Comparison of ENCODE assay signal across 8 cellular contexts in genomic region chr11:59754494-59754858, GRCh38. TPM values are rescaled to one million over a fixed set of nuclear protein-coding genes. Genes with fewer than 3 reads are reported as not detected.
A peak's percentile ranks its signal among the peaks of the same experiment; 100 is the strongest.
DNase-seq lines count a peak whose midpoint lies in the region; ATAC-seq, FAIRE-seq and TF ChIP-seq lines count a peak whose summit lies in the region.

No MANE protein-coding gene starts in this region.

- no peak overlapping the region for H4K91ac ChIP-seq in H1 (replicated peaks; ENCODE audit: insufficient read length, low read length)

- H2BK5ac ChIP-seq in H1 (ENCODE audit: low read depth, low read length), result no peak overlapping the region

- peak overlapping the region in 8 of 9 donors; percentile 32 to 88 (median 74) for H3K27ac Mint-ChIP-seq in naive thymus-derived CD4-positive, alpha-beta T cell

- H3K9me3 Mint-ChIP-seq in naive thymus-derived CD4-positive, alpha-beta T cell, result no peaks in the 10 kb centered on the region

- no peaks in the 10 kb centered on the region for H3K27me3 ChIP-seq in WERI-Rb-1 (ENCODE audit: insufficient read depth, low read depth, severe bottlenecking)
- H3K27me3 ChIP-seq in H1 (replicated peaks in 1 of 4; ENCODE audit: control insufficient read depth in 3 of 4, extremely low read depth in 1 of 4, insufficient read depth in 3 of 4, low read length in 3 of 4), result peaks cover 0 to 6% (median 0%) of the 10 kb centered on the region in 4 experiments; a peak in 1 of 7 replicates
- no peaks in the 10 kb centered on the region for H3K27me3 ChIP-seq in naive thymus-derived CD4-positive, alpha-beta T cell (ENCODE audit: control insufficient read depth in 2 of 2, insufficient read depth in 2 of 2, low read length in 2 of 2)

- no peak overlapping the region for H3K23ac ChIP-seq in H1 (ENCODE audit: insufficient read length)

- no peak for TF ChIP-seq CTCF in A549 (IDR thresholded peaks at IDR 0.05)
- no peak for TF ChIP-seq CTCF in GM13976 (IDR thresholded peaks at IDR 0.05; ENCODE audit: borderline replicate concordance, control extremely low read depth, extremely low read depth, insufficient read depth, missing control alignments)
- TF ChIP-seq CTCF in WERI-Rb-1 (IDR thresholded peaks at IDR 0.05; ENCODE audit: low read depth, low read length), result no peak
- TF ChIP-seq CTCF in H1 (IDR thresholded peaks at IDR 0.05; ENCODE audit: control extremely low read depth in 1 of 3, insufficient read depth in 1 of 3, low read depth in 1 of 3, low read length in 3 of 3), result no peak

- H3K79me2 ChIP-seq in H1 (ENCODE audit: control insufficient read depth in 1 of 2, insufficient read depth in 2 of 2, low read length in 2 of 2), result peaks cover 19 to 37% of the 10 kb centered on the region in 2 experiments

- no peak overlapping the region for H3K56ac ChIP-seq in H1 (replicated peaks; ENCODE audit: insufficient read length, low read depth, low read length)

- under 1% methylated on average over 20 of the region's 20 CpGs for WGBS in A549 (ENCODE audit: missing lambda C conversion rate)
- WGBS in H1 (ENCODE audit: extremely low coverage in 1 of 2, insufficient coverage in 1 of 2, insufficient read length in 1 of 2, insufficient replicate concordance in 2 of 2, low coverage in 1 of 2, low lambda C conversion rate in 2 of 2, missing lambda C conversion rate in 1 of 2), 2 experiments, result 1% methylated on average over 20 of the region's 20 CpGs; no CpG with 5 or more reads in 1 of the 2 experiments

- H3K79me1 ChIP-seq in H1 (ENCODE audit: low read depth, low read length), result peaks cover 18% of the 10 kb centered on the region

- H3K4me1 ChIP-seq in A549 (peaks cover 15% of the 10 kb centered on the region), H1 (replicated peaks in 1 of 4; ENCODE audit: control insufficient read depth in 3 of 4, insufficient read depth in 4 of 4, low read length in 3 of 4) (peaks cover 2 to 11% (median 7%) of the 10 kb centered on the region in 4 experiments; a peak in 6 of 7 replicates)
- H3K4me1 ChIP-seq in naive thymus-derived CD4-positive, alpha-beta T cell (ENCODE audit: control insufficient read depth in 2 of 2, insufficient read depth in 2 of 2, low read length in 2 of 2), result peaks cover 8 to 12% of the 10 kb centered on the region in 2 donors

- POLR2A ChIA-PET in A549 (lab: Yijun Ruan, JAX), result interaction anchor here (1.1 to 3.4 kb wide), 2 partner anchors 32 to 85 kb away, joined by 3 to 15 read pairs; partner anchors contain the start of gene PATL1
- POLR2A ChIA-PET in H1 (lab: Charles Lee; ENCODE audit: partially characterized antibody), result interaction anchor here (0.7 to 2.8 kb wide), 9 partner anchors 10 to 199 kb away, joined by 3 to 13 read pairs (median 3); partner anchors contain the start of genes MRPL16, OSBP and PATL1
- POLR2A ChIA-PET in naive thymus-derived CD4-positive, alpha-beta T cell (lab: Charles Lee), result interaction anchor here (0.6 to 4.0 kb wide), 6 partner anchors 12 to 958 kb away, joined by 3 to 24 read pairs (median 4); partner anchors contain the start of gene PATL1

- H4K20me1 ChIP-seq in H1 (replicated peaks in 1 of 2; ENCODE audit: control insufficient read depth in 1 of 2, insufficient read depth in 2 of 2, low read length in 2 of 2), result peaks cover 7 to 21% of the 10 kb centered on the region in 2 experiments

- H2BK20ac ChIP-seq in H1 (ENCODE audit: low read length), result no peak overlapping the region

- no peak for FAIRE-seq in A549 (lab: Jason Lieb, UNC)
- no peak for FAIRE-seq in H1 (lab: Jason Lieb, UNC)

- CTCF ChIA-PET in A549 (lab: Yijun Ruan, JAX), result interaction anchor here (0.6 to 13.2 kb wide), 20 partner anchors 8 to 139 kb away, joined by 3 to 261 read pairs (median 6); partner anchors contain the start of genes MRPL16 and OSBP
- CTCF ChIA-PET in H1 (lab: Charles Lee; ENCODE audit: partially characterized antibody), result interaction anchor here (0.6 to 5.5 kb wide), 17 partner anchors 11 to 225 kb away, joined by 3 to 48 read pairs (median 5); partner anchors contain the start of gene MRPL16
- CTCF ChIA-PET in naive thymus-derived CD4-positive, alpha-beta T cell (lab: Charles Lee), result interaction anchor here (0.8 to 5.5 kb wide), 10 partner anchors 11 to 83 kb away, joined by 3 to 79 read pairs (median 12); partner anchors contain the start of gene MRPL16

- peaks cover 0 to 11% (median 0%) of the 10 kb centered on the region in 5 donors for H3K36me3 Mint-ChIP-seq in naive thymus-derived CD4-positive, alpha-beta T cell

- peaks cover 23% of the 10 kb centered on the region for H3K36me3 ChIP-seq in WERI-Rb-1
- H3K36me3 ChIP-seq in H1 (ENCODE audit: control insufficient read depth in 2 of 4, insufficient read depth in 4 of 4, low read length in 3 of 4), result no peaks in the 10 kb centered on the region
- H3K36me3 ChIP-seq in naive thymus-derived CD4-positive, alpha-beta T cell (ENCODE audit: control insufficient read depth in 2 of 3, insufficient read depth in 3 of 3, low read length in 3 of 3), result no peaks in the 10 kb centered on the region

- DNase-seq in A549 (ENCODE audit: low read depth in 1 of 2, low spot score in 1 of 2) (peak in 1 of 2 experiments; percentile 28), GM13976 (ENCODE audit: low spot score) (peak; percentile 59), WERI-Rb-1 (no peak), H1 (ENCODE audit: low read depth in 1 of 2, low spot score in 2 of 2) (no peak), kidney tubule cell (ENCODE audit: low spot score) (no peak)
- DNase-seq in naive thymus-derived CD4-positive, alpha-beta T cell, result peak in 3 of 9 donors; percentile 13 to 28 (median 20)

- H3K14ac ChIP-seq in H1 (ENCODE audit: insufficient read length), result no peak overlapping the region

- H4K8ac ChIP-seq in H1 (ENCODE audit: extremely low read depth, insufficient read depth, low read length), result no peak overlapping the region

- H2BK15ac ChIP-seq in H1 (ENCODE audit: low read length), result 0 out of 2 replicates have a peak overlapping the region, but pooled peaks have one; percentile 6

- no peak overlapping the region for H2BK120ac ChIP-seq in H1 (replicated peaks; ENCODE audit: low read depth, low read length)

- no peak overlapping the region for H4K5ac ChIP-seq in H1 (ENCODE audit: insufficient read length, low read depth, low read length)

- peak; percentile 12 to 27; a peak in 3 of 6 replicates for ATAC-seq in A549
- ATAC-seq in HG03442 (IDR thresholded peaks at IDR 0.05; ENCODE audit: unreplicated experiment), result peak; percentile 18
- ATAC-seq in naive thymus-derived CD4-positive, alpha-beta T cell, result peak; percentile 26
- ATAC-seq in HG03520 (IDR thresholded peaks at IDR 0.05; ENCODE audit: unreplicated experiment), result no peak

- H2AFZ ChIP-seq in H1 (ENCODE audit: low read length), result peak overlapping the region; percentile 84

- H3K4ac ChIP-seq in H1 (replicated peaks; ENCODE audit: insufficient read length, low read depth, low read length), result no peak overlapping the region

- peaks cover 11 to 39% (median 23%) of the 10 kb centered on the region in 7 donors for H3K4me1 Mint-ChIP-seq in naive thymus-derived CD4-positive, alpha-beta T cell

- in situ Hi-C loops in GM13976 (cut with MboI; ENCODE audit: low sequenced_read_pairs, unreplicated experiment), result no loop called here

- H3K27ac ChIP-seq in A549 (peak overlapping the region; percentile 86 to 95), WERI-Rb-1 (peak overlapping the region; percentile 95), H1 (ENCODE audit: low read depth, low read length) (no peak overlapping the region)
- H3K27ac ChIP-seq in naive thymus-derived CD4-positive, alpha-beta T cell (ENCODE audit: low read depth, low read length), result peak overlapping the region; percentile 61

- peaks cover 10% of the 10 kb centered on the region; the same call in 1 of the 2 replicates for H3K23me2 ChIP-seq in H1 (ENCODE audit: low read depth, low read length)

- intact Hi-C loops in naive thymus-derived CD4-positive, alpha-beta T cell (cut with micrococcal nuclease), result loop anchor here (1.0 to 10.0 kb wide), 10 partner anchors 18 to 610 kb away; partner anchors contain the start of genes FAM111A (in 1 of the 2) and MRPL16 (in 1 of the 2)

- H3K4me2 ChIP-seq in A549 (peak overlapping the region; percentile 98), H1 (ENCODE audit: insufficient read depth in 1 of 2, low read depth in 2 of 2, low read length in 2 of 2) (peak overlapping the region; percentile 87 to 89)

- H2BK12ac ChIP-seq in H1 (ENCODE audit: low read depth, low read length), result no peak overlapping the region; the same call in 1 of the 2 replicates

- peak overlapping the region; percentile 90 to 98 (median 95) for H3K4me3 Mint-ChIP-seq in naive thymus-derived CD4-positive, alpha-beta T cell

- H3K9me3 ChIP-seq in A549, result no peaks in the 10 kb centered on the region
- H3K9me3 ChIP-seq in WERI-Rb-1 (ENCODE audit: severe bottlenecking), result no peaks in the 10 kb centered on the region
- H3K9me3 ChIP-seq in H1 (ENCODE audit: insufficient read depth in 2 of 2, low read depth in 1 of 2, low read length in 1 of 2), result no peaks in the 10 kb centered on the region
- no peaks in the 10 kb centered on the region for H3K9me3 ChIP-seq in naive thymus-derived CD4-positive, alpha-beta T cell (ENCODE audit: control insufficient read depth in 2 of 3, low read length in 3 of 3)

- TF ChIP-seq POLR2A in A549 (IDR thresholded peaks at IDR 0.05; ENCODE audit: low read length) (no peak), H1 (IDR thresholded peaks at IDR 0.05; ENCODE audit: control extremely low read depth in 1 of 2, low read depth in 2 of 2, low read length in 2 of 2) (no peak)

- no peak for TF ChIP-seq RAD21 in A549 (conservative IDR thresholded peaks at IDR 0.05 in 1 of 2, IDR thresholded peaks at IDR 0.05 in 1 of 2)
- TF ChIP-seq RAD21 in H1 (IDR thresholded peaks at IDR 0.05 in 1 of 2, conservative IDR thresholded peaks at IDR 0.05 in 1 of 2; ENCODE audit: low read depth in 2 of 2, low read length in 2 of 2), result no peak

- TF ChIP-seq EP300 in A549 (IDR thresholded peaks at IDR 0.05), result no peak
- no peak for TF ChIP-seq EP300 in H1 (IDR thresholded peaks at IDR 0.05; ENCODE audit: borderline replicate concordance in 1 of 2, low read depth in 2 of 2, low read length in 2 of 2)

- no peak overlapping the region for H2AK5ac ChIP-seq in H1 (ENCODE audit: low read depth, low read length)

- peak overlapping the region; percentile 0; the same call in 1 of the 2 replicates for H3K18ac ChIP-seq in H1 (ENCODE audit: extremely low read depth, low read length)

- H3K9ac ChIP-seq in H1 (replicated peaks in 1 of 4; ENCODE audit: extremely low read depth in 1 of 4, low read depth in 3 of 4, low read length in 3 of 4), result peak overlapping the region in 2 of 4 experiments; percentile 57 to 67; a peak in 2 of 7 replicates

- H3K27me3 Mint-ChIP-seq in naive thymus-derived CD4-positive, alpha-beta T cell, result peaks cover 3 to 15% (median 4%) of the 10 kb centered on the region in 5 donors

- H3K4me3 ChIP-seq in A549 (peak overlapping the region; percentile 93), WERI-Rb-1 (ENCODE audit: low read depth, low read length) (peak overlapping the region; percentile 94), H1 (ENCODE audit: extremely low read depth in 1 of 4, insufficient read depth in 2 of 4, low read depth in 3 of 4, low read length in 4 of 4) (peak overlapping the region; percentile 88 to 94 (median 89))
- peak overlapping the region; percentile 91 for H3K4me3 ChIP-seq in naive thymus-derived CD4-positive, alpha-beta T cell (ENCODE audit: low read length)

RNA-seq across cellular contexts. Expression of gene STX3, which starts 0.7 kb away (rescaled TPM):
- polyA plus RNA-seq in A549 (2011; rRNA removed), result 13.5 and 15.4 TPM in 2 replicates
- polyA plus RNA-seq in A549 (2012; cell fraction: cytosol; rRNA removed), result 6.9 and 7.2 TPM in 2 replicates
- polyA plus RNA-seq in A549 (2012; cell fraction: nucleus; rRNA removed), result 5.4 and 6.3 TPM in 2 replicates
- 11.1 to 15.2 TPM (median 11.2 TPM) in 3 replicates for polyA plus RNA-seq in A549 (2017; fragmentation: RNase III; extraction: RNeasy Plus Mini Kit Qiagen cat#74134 plus additional on column Dnase treatment)
- 8.3 TPM in 2 replicates for polyA minus RNA-seq in A549 (2011; rRNA and poly(A)+ RNA removed)
- total RNA-seq in H1 (2021; fragmentation: NEBNext Ultra II Directional; extraction: Animal tissue kit (Norgen Biotek cat#: 25700)), result 56.1 and 56.2 TPM in 2 replicates
- polyA plus RNA-seq in H1 (2011; rRNA removed), result 43.0 and 50.5 TPM in 2 replicates
- 56.6 TPM for polyA plus RNA-seq in H1 (2011; cell fraction: cytosol; rRNA removed)
- polyA plus RNA-seq in H1 (2011; cell fraction: nucleus; rRNA removed), result 28.5 TPM
- polyA plus RNA-seq in H1 (2012, experiment 1 of 2), result 40.8 to 54.8 TPM (median 49.6 TPM) in 4 replicates
- polyA plus RNA-seq in H1 (2012, experiment 2 of 2), result 6.5 TPM
- polyA plus RNA-seq in H1 (2013, experiment 1 of 2), result 31.6 TPM
- polyA plus RNA-seq in H1 (2013, experiment 2 of 2), result 33.9 TPM
- polyA minus RNA-seq in H1 (2011; rRNA and poly(A)+ RNA removed), result 38.8 and 45.6 TPM in 2 replicates
- 25.6 TPM for polyA minus RNA-seq in H1 (2011; cell fraction: cytosol; rRNA and poly(A)+ RNA removed)
- polyA minus RNA-seq in H1 (2011; cell fraction: nucleus; rRNA and poly(A)+ RNA removed), result 42.1 TPM
- 10 to 100 TPM in 4 of 5 experiments, 1 to 10 TPM in 1; 9.0 to 67.4 (median 15.1) TPM for total RNA-seq in naive thymus-derived CD4-positive, alpha-beta T cell
- polyA plus RNA-seq in naive thymus-derived CD4-positive, alpha-beta T cell, result 1 to 10 TPM; 3.5 to 4.2 TPM

RNA-seq across cellular contexts. Expression of gene OR10V1, which starts 40.8 kb away (rescaled TPM):
- polyA plus RNA-seq in A549 (2011; rRNA removed) (not detected in 2 replicates), A549 (2017; fragmentation: RNase III; extraction: RNeasy Plus Mini Kit Qiagen cat#74134 plus additional on column Dnase treatment) (not detected in 3 replicates), H1 (2011; rRNA removed) (not detected in 2 replicates)
- polyA plus RNA-seq in A549 (2012; cell fraction: cytosol; rRNA removed), result not detected in 2 replicates
- not detected in 2 replicates for polyA plus RNA-seq in A549 (2012; cell fraction: nucleus; rRNA removed)
- not detected in 2 replicates for polyA minus RNA-seq in A549 (2011; rRNA and poly(A)+ RNA removed)
- not detected in 2 replicates for total RNA-seq in H1 (2021; fragmentation: NEBNext Ultra II Directional; extraction: Animal tissue kit (Norgen Biotek cat#: 25700))
- polyA plus RNA-seq in H1 (2011; cell fraction: cytosol; rRNA removed), result not detected
- polyA plus RNA-seq in H1 (2011; cell fraction: nucleus; rRNA removed), result not detected
- polyA plus RNA-seq in H1 (2012, experiment 1 of 2), result not detected in 4 replicates
- not detected for polyA plus RNA-seq in H1 (2012, experiment 2 of 2)
- polyA plus RNA-seq in H1 (2013, experiment 1 of 2), result not detected
- not detected for polyA plus RNA-seq in H1 (2013, experiment 2 of 2)
- not detected in 2 replicates for polyA minus RNA-seq in H1 (2011; rRNA and poly(A)+ RNA removed)
- not detected for polyA minus RNA-seq in H1 (2011; cell fraction: cytosol; rRNA and poly(A)+ RNA removed)
- polyA minus RNA-seq in H1 (2011; cell fraction: nucleus; rRNA and poly(A)+ RNA removed), result not detected
- not detected for total RNA-seq in naive thymus-derived CD4-positive, alpha-beta T cell
- polyA plus RNA-seq in naive thymus-derived CD4-positive, alpha-beta T cell, result not detected

RNA-seq across cellular contexts. Expression of gene MRPL16, which starts 56.1 kb away (rescaled TPM):
- polyA plus RNA-seq in A549 (2011; rRNA removed) (62.8 and 77.7 TPM in 2 replicates), A549 (2017; fragmentation: RNase III; extraction: RNeasy Plus Mini Kit Qiagen cat#74134 plus additional on column Dnase treatment) (54.3 to 59.0 TPM (median 57.3 TPM) in 3 replicates), H1 (2011; rRNA removed) (69.2 and 72.3 TPM in 2 replicates)
- polyA plus RNA-seq in A549 (2012; cell fraction: cytosol; rRNA removed), result 69.6 and 75.1 TPM in 2 replicates
- polyA plus RNA-seq in A549 (2012; cell fraction: nucleus; rRNA removed), result 37.7 and 54.2 TPM in 2 replicates
- polyA minus RNA-seq in A549 (2011; rRNA and poly(A)+ RNA removed), result 29.6 and 30.8 TPM in 2 replicates
- total RNA-seq in H1 (2021; fragmentation: NEBNext Ultra II Directional; extraction: Animal tissue kit (Norgen Biotek cat#: 25700)), result 76.8 and 79.8 TPM in 2 replicates
- 105 TPM for polyA plus RNA-seq in H1 (2011; cell fraction: cytosol; rRNA removed)
- 46.5 TPM for polyA plus RNA-seq in H1 (2011; cell fraction: nucleus; rRNA removed)
- 86.4 to 94.2 TPM (median 89.9 TPM) in 4 replicates for polyA plus RNA-seq in H1 (2012, experiment 1 of 2)
- polyA plus RNA-seq in H1 (2012, experiment 2 of 2), result 67.1 TPM
- 80.6 TPM for polyA plus RNA-seq in H1 (2013, experiment 1 of 2)
- polyA plus RNA-seq in H1 (2013, experiment 2 of 2), result 83.2 TPM
- 35.6 and 43.8 TPM in 2 replicates for polyA minus RNA-seq in H1 (2011; rRNA and poly(A)+ RNA removed)
- polyA minus RNA-seq in H1 (2011; cell fraction: cytosol; rRNA and poly(A)+ RNA removed), result 27.0 TPM
- polyA minus RNA-seq in H1 (2011; cell fraction: nucleus; rRNA and poly(A)+ RNA removed), result 23.9 TPM
- total RNA-seq in naive thymus-derived CD4-positive, alpha-beta T cell, result 10 to 100 TPM; 25.1 to 65.6 (median 35.2) TPM
- polyA plus RNA-seq in naive thymus-derived CD4-positive, alpha-beta T cell, result 100 to 1,000 TPM in 1 of 2 donors, 10 to 100 TPM in 1; 79.5 to 108 TPM
